Comparison of ENCODE assay signal across 1 cellular context in the genomic region with DNA sequence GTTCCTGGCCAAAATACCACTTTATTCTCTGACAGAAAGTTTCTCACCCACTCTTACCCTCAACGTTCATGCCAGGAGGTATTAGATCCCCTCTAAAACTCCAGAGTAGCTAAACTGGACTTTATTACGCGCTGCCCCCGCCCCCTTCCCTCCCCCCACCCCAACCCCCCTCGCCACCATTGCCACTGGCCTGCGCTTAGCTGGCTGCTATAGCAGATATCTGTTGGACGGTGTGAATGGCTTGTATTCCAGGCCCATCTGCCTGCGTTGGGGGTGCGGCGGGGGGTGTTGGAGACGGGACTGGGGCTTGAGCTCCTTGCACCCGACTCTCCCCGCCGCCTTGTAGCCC.
A peak's percentile ranks its signal among the peaks of the same experiment; 100 is the strongest.
TF ChIP-seq lines count a peak whose summit lies in the region.

No MANE protein-coding gene starts in this region.

TF ChIP-seq in HepG2, 621 proteins besides CTCF, POLR2A, EP300 and RAD21:
- TF ChIP-seq EED (CRISPR knock-in tag; IDR thresholded peaks at IDR 0.05) (no peak), SSRP1 (CRISPR knock-in tag; IDR thresholded peaks at IDR 0.05) (0 out of 2 replicates have a peak, but pooled peaks have one; percentile 13)
TF ChIP-seq in HepG2: peak in this region for 1.
